ENCODE assay signal across 27 cellular contexts in genomic region chr10:26365681-26366327, GRCh38.
DNase-seq lines count a peak whose midpoint lies in the region; ATAC-seq and TF ChIP-seq lines count a peak whose summit lies in the region.
"Had no signal": no experiment of that assay in that cellular context is flagged by ENCODE, and none has a peak within 500 bp of the region (broad histone marks: within the 10 kb centered on the region; RNA-seq: fewer than 3 reads in every experiment).

No MANE protein-coding gene starts in this region.

- peaks cover 6% of the 10 kb centered on the region for H3K9me3 Mint-ChIP-seq in activated naive CD8-positive, alpha-beta T cell treated with anti-CD3 and anti-CD28 coated beads, Interleukin-2, amount 50 U/mL, for 24 hours
- H3K9me3 Mint-ChIP-seq in CD8-positive, alpha-beta T cell: peaks cover 4% of the 10 kb centered on the region
- H3K9me3 Mint-ChIP-seq: nephron had no signal

- H3K9me3 ChIP-seq in CD8-positive, alpha-beta T cell (ENCODE audit: low read length): no peaks in the 10 kb centered on the region
- H3K9me3 ChIP-seq: BLaER1, body of pancreas, upper lobe of left lung had no signal

- ATAC-seq in activated naive CD8-positive, alpha-beta T cell treated with anti-CD3 and anti-CD28 coated beads, Interleukin-2, amount 50 U/mL, for 24 hours: peak; percentile 49
- ATAC-seq in HG03439 (IDR thresholded peaks at IDR 0.05; ENCODE audit: unreplicated experiment): no peak
- no peak for ATAC-seq in CD8-positive, alpha-beta T cell
- ATAC-seq: body of pancreas, Right ventricle myocardium inferior, T-cell had no signal

- H3K27me3 Mint-ChIP-seq in activated naive CD8-positive, alpha-beta T cell treated with anti-CD3 and anti-CD28 coated beads, Interleukin-2, amount 50 U/mL, for 24 hours: peaks cover 2% of the 10 kb centered on the region
- no peaks in the 10 kb centered on the region for H3K27me3 Mint-ChIP-seq in CD8-positive, alpha-beta T cell (ENCODE audit: low read depth)

- no peak overlapping the region for H3K27ac ChIP-seq in CD8-positive, alpha-beta T cell (ENCODE audit: low read depth, low read length)
- H3K27ac ChIP-seq: 22Rv1, BLaER1, body of pancreas, upper lobe of left lung, VCaP had no signal

- peaks cover 6% of the 10 kb centered on the region for H3K4me1 Mint-ChIP-seq in activated naive CD8-positive, alpha-beta T cell treated with anti-CD3 and anti-CD28 coated beads, Interleukin-2, amount 50 U/mL, for 24 hours
- H3K4me1 Mint-ChIP-seq in CD8-positive, alpha-beta T cell (ENCODE audit: low read depth): no peaks in the 10 kb centered on the region
- H3K4me1 Mint-ChIP-seq: activated naive CD8-positive, alpha-beta T cell treated with anti-CD3 and anti-CD28 coated beads, Interleukin-2, amount 10 ng/mL, durations not matched to agents 7 days and 5 days; H9; nephron; T-cell had no signal

- DNase-seq in SIG-M5 treated with dmso at 0.1 percent for 504 hours (lab: John Stamatoyannopoulos, UW; ENCODE audit: unreplicated experiment) (peak; percentile 4), SIG-M5 (lab: John Stamatoyannopoulos, UW) (no peak), M059J (ENCODE audit: low read depth) (peak; percentile 17), mucosa of gallbladder (ENCODE audit: low spot score) (peak; percentile 91), A172 (ENCODE audit: low spot score) (no peak)
- peak; percentile 4 for DNase-seq in activated naive CD8-positive, alpha-beta T cell treated with anti-CD3 and anti-CD28 coated beads, Interleukin-2, amount 50 U/mL, for 24 hours
- no peak for DNase-seq in CD8-positive, alpha-beta T cell
- DNase-seq: activated CD8-positive, alpha-beta memory T cell treated with anti-CD3 and anti-CD28 coated beads for 24 hours; activated naive CD8-positive, alpha-beta T cell treated with anti-CD3 and anti-CD28 coated beads, Interleukin-2, amount 10 ng/mL, durations not matched to agents 7 days and 5 days; activated T-cell treated with anti-CD3 and anti-CD28 coated beads, Interleukin-2, amount 50 U/mL, for 48 hours; body of pancreas; H9; hypothalamus; IMR-90; NCI-H1048; NCI-H2081; NCI-H510A; posterior cingulate gyrus; stimulated activated naive CD4-positive, alpha-beta T cell treated with Interleukin-2 at 50 U/mL for 16 hours; T-cell had no signal

- POLR2A ChIA-PET in CD8-positive, alpha-beta T cell (lab: Charles Lee): no interaction called here

- no peaks in the 10 kb centered on the region for H3K36me3 Mint-ChIP-seq in activated naive CD8-positive, alpha-beta T cell treated with anti-CD3 and anti-CD28 coated beads, Interleukin-2, amount 50 U/mL, for 24 hours (ENCODE audit: low read depth)
- no peaks in the 10 kb centered on the region for H3K36me3 Mint-ChIP-seq in CD8-positive, alpha-beta T cell
- H3K36me3 Mint-ChIP-seq: activated naive CD8-positive, alpha-beta T cell treated with anti-CD3 and anti-CD28 coated beads, Interleukin-2, amount 10 ng/mL, durations not matched to agents 7 days and 5 days; T-cell had no signal

- intact Hi-C loops in CD8-positive, alpha-beta T cell (cut with DNase I, micrococcal nuclease): no loop called here

- no peak overlapping the region for H3K4me3 Mint-ChIP-seq in activated naive CD8-positive, alpha-beta T cell treated with anti-CD3 and anti-CD28 coated beads, Interleukin-2, amount 50 U/mL, for 24 hours
- H3K4me3 Mint-ChIP-seq in CD8-positive, alpha-beta T cell: no peak overlapping the region
- H3K4me3 Mint-ChIP-seq: activated naive CD8-positive, alpha-beta T cell treated with anti-CD3 and anti-CD28 coated beads, Interleukin-2, amount 10 ng/mL, durations not matched to agents 7 days and 5 days; H9; nephron; T-cell had no signal

- peak overlapping the region; percentile 31 for H3K27ac Mint-ChIP-seq in activated naive CD8-positive, alpha-beta T cell treated with anti-CD3 and anti-CD28 coated beads, Interleukin-2, amount 50 U/mL, for 24 hours
- no peak overlapping the region for H3K27ac Mint-ChIP-seq in CD8-positive, alpha-beta T cell
- H3K27ac Mint-ChIP-seq: activated naive CD8-positive, alpha-beta T cell treated with anti-CD3 and anti-CD28 coated beads, Interleukin-2, amount 10 ng/mL, durations not matched to agents 7 days and 5 days; H9; nephron; T-cell had no signal

- no peaks in the 10 kb centered on the region for H3K36me3 ChIP-seq in CD8-positive, alpha-beta T cell (ENCODE audit: insufficient read depth, low read length)
- H3K36me3 ChIP-seq: BLaER1, upper lobe of left lung had no signal

- no peaks in the 10 kb centered on the region for H3K27me3 ChIP-seq in CD8-positive, alpha-beta T cell (ENCODE audit: insufficient read depth, low read length)
- H3K27me3 ChIP-seq: BLaER1, body of pancreas, upper lobe of left lung had no signal

- H3K4me3 ChIP-seq in CD8-positive, alpha-beta T cell (ENCODE audit: low read depth, low read length): no peak overlapping the region
- H3K4me3 ChIP-seq: BLaER1, body of pancreas, upper lobe of left lung had no signal

- TF ChIP-seq CTCF in CD8-positive, alpha-beta T cell (IDR thresholded peaks at IDR 0.05): no peak

- H3K4me1 ChIP-seq in CD8-positive, alpha-beta T cell (ENCODE audit: insufficient read depth, low read length): no peaks in the 10 kb centered on the region
- H3K4me1 ChIP-seq: BLaER1, body of pancreas, upper lobe of left lung had no signal

- CTCF ChIA-PET in CD8-positive, alpha-beta T cell (lab: Charles Lee): no interaction called here

Comparison
In these comparisons a context has a peak if more than half of its experiments do, and no peak if none do; other contexts are left out.
1. DNase-seq: peak in SIG-M5 treated with dmso at 0.1 percent for 504 hours (single experiment), M059J (single experiment), activated naive CD8-positive, alpha-beta T cell treated with anti-CD3 and anti-CD28 coated beads, Interleukin-2, amount 50 U/mL, for 24 hours (single experiment) and mucosa of gallbladder (single experiment); none in SIG-M5 (single experiment), A172 (single experiment) and CD8-positive, alpha-beta T cell (0 of 7).